In genomic region chr2:132662742-132663141, GRCh38 we compare ENCODE assay signal across 22 cellular contexts. TPM values are rescaled to one million over a fixed set of nuclear protein-coding genes. Genes with fewer than 3 reads are reported as not detected.
DNase-seq lines count a peak whose midpoint lies in the region; ATAC-seq and TF ChIP-seq lines count a peak whose summit lies in the region.
"Had no signal": no experiment of that assay in that cellular context is flagged by ENCODE, and none has a peak within 500 bp of the region (broad histone marks: within the 10 kb centered on the region; RNA-seq: fewer than 3 reads in every experiment).

No MANE protein-coding gene starts in this region.

- TF ChIP-seq CTCF in astrocyte of the cerebellum (IDR thresholded peaks at IDR 0.05; ENCODE audit: low read depth, low read length, missing control alignments) (no peak), fibroblast of villous mesenchyme (IDR thresholded peaks at IDR 0.05; ENCODE audit: insufficient read depth, low read depth, low read length) (no peak)

- in situ Hi-C loops in astrocyte of the cerebellum (cut with HindIII; ENCODE audit: low sequenced_read_pairs) = no loop called here

- H3K4me3 ChIP-seq in astrocyte of the cerebellum (ENCODE audit: low read depth, low read length) (no peak overlapping the region), fibroblast of villous mesenchyme (ENCODE audit: low read depth, low read length) (no peak overlapping the region)
- H3K4me3 ChIP-seq: prostate gland, SK-N-MC, tibial nerve had no signal

- ATAC-seq in GM21528 (IDR thresholded peaks at IDR 0.05; ENCODE audit: low FRiP score, unreplicated experiment) = no peak
- ATAC-seq: activated naive CD8-positive, alpha-beta T cell treated with anti-CD3 and anti-CD28 coated beads, Interleukin-2, amount 50 U/mL, for 24 hours; T-helper 17 cell had no signal

- DNase-seq in NCI-H1092 treated with DMSO at 0.1 percent for 48 hours (lab: John Stamatoyannopoulos, UW) (peak; percentile 4), NCI-H1092 (lab: John Stamatoyannopoulos, UW) (no peak), astrocyte of the cerebellum (ENCODE audit: low read depth) (peak; percentile 50), fibroblast of villous mesenchyme (ENCODE audit: low read depth) (peak; percentile 63), smooth muscle cell of the brain vasculature (ENCODE audit: low read depth, low spot score) (peak; percentile 66), SHP77 treated with DMSO at 0.1 percent for 48 hours (lab: John Stamatoyannopoulos, UW) (no peak), NCI-H2227 treated with DMSO at 0.1 percent for 48 hours (lab: John Stamatoyannopoulos, UW) (no peak)
- DNase-seq: 8988T; activated gamma-delta T cell; activated naive CD8-positive, alpha-beta T cell treated with anti-CD3 and anti-CD28 coated beads, Interleukin-2, amount 50 U/mL, for 24 hours; activated T-cell treated with anti-CD3 and anti-CD28 coated beads, Interleukin-2, amount 50 U/mL, for 1 hour; glutamatergic neuron; Kasumi-1; NCI-H1048; NCI-H2081; stimulated activated CD8-positive, alpha-beta memory T cell treated with anti-CD3 and anti-CD28 coated beads, Interleukin-4, amount 100 ng/mL, for 48 hours; T-helper 17 cell had no signal

RNA-seq across cellular contexts. Expression of gene LYPD1, which starts 7.3 kb away (rescaled TPM):
- 16.0 and 34.5 TPM in 2 replicates for total RNA-seq in fibroblast of villous mesenchyme
- total RNA-seq: B cell, T-helper 17 cell had no signal

Comparison
In these comparisons a context has a peak if more than half of its experiments do, and no peak if none do; other contexts are left out.
1. DNase-seq: peak in NCI-H1092 treated with DMSO at 0.1 percent for 48 hours (single experiment), astrocyte of the cerebellum (single experiment), fibroblast of villous mesenchyme (single experiment) and smooth muscle cell of the brain vasculature (single experiment); none in NCI-H1092 (single experiment), SHP77 treated with DMSO at 0.1 percent for 48 hours (single experiment) and NCI-H2227 treated with DMSO at 0.1 percent for 48 hours (single experiment).